In genomic region chr19:51733742-51734522, GRCh38 we compare ENCODE assay signal across 38 cellular contexts. TPM values are rescaled to one million over a fixed set of nuclear protein-coding genes. Genes with fewer than 3 reads are reported as not detected.
"Had no signal": no experiment of that assay in that cellular context is flagged by ENCODE, and none has a peak within 500 bp of the region (broad histone marks: within the 10 kb centered on the region; RNA-seq: fewer than 3 reads in every experiment).

No MANE protein-coding gene starts in this region.

- H3K9ac ChIP-seq: SK-N-SH had no signal

- H3K4me3 ChIP-seq: ascending aorta, cardiac muscle cell, MG63, Peyer's patch, SJSA1 had no signal

- H3K27me3 ChIP-seq: ascending aorta, cardiac muscle cell, Peyer's patch, SJSA1 had no signal

- H3K4me1 Mint-ChIP-seq: activated CD4-positive, alpha-beta memory T cell treated with anti-CD3 and anti-CD28 coated beads, Interleukin-2, amount 10 ng/mL, durations not matched to agents 7 days and 5 days; activated CD8-positive, alpha-beta memory T cell treated with anti-CD3 and anti-CD28 coated beads, Interleukin-2, amount 10 ng/mL, durations not matched to agents 7 days and 5 days; activated naive CD8-positive, alpha-beta T cell treated with anti-CD3 and anti-CD28 coated beads for 36 hours; activated T-helper 17 cell treated with anti-CD3 and anti-CD28 coated beads, Interleukin-2, amount 50 U/mL, for 72 hours had no signal

- DNase-seq: activated CD4-positive, alpha-beta memory T cell treated with anti-CD3 and anti-CD28 coated beads, Interleukin-2, amount 10 ng/mL, durations not matched to agents 7 days and 5 days; activated CD4-positive, alpha-beta T cell treated with anti-CD3 and anti-CD28 coated beads for 1 hour; activated CD4-positive, alpha-beta T cell treated with anti-CD3 and anti-CD28 coated beads for 48 hours; activated CD4-positive, CD25-positive, alpha-beta regulatory T cell; activated CD8-positive, alpha-beta memory T cell treated with anti-CD3 and anti-CD28 coated beads for 24 hours; activated CD8-positive, alpha-beta memory T cell treated with anti-CD3 and anti-CD28 coated beads, Interleukin-2, amount 10 ng/mL, durations not matched to agents 7 days and 5 days; activated CD8-positive, alpha-beta memory T cell treated with anti-CD3 and anti-CD28 coated beads, Interleukin-2, amount 50 U/mL, for 48 hours; activated effector memory CD4-positive, alpha-beta T cell treated with anti-CD3 and anti-CD28 coated beads, Interleukin-2, amount 50 U/mL, for 16 hours; activated naive CD4-positive, alpha-beta T cell; activated naive CD4-positive, alpha-beta T cell treated with anti-CD3 and anti-CD28 coated beads, Interleukin-2, amount 50 U/mL, for 16 hours; activated naive CD8-positive, alpha-beta T cell treated with anti-CD3 and anti-CD28 coated beads for 36 hours; activated T-cell treated with anti-CD3 and anti-CD28 coated beads, Interleukin-2, amount 50 U/mL, for 72 hours; amygdala; Kasumi-1; MG63; NCI-H1048; NCI-H1105 treated with DMSO at 0.1 percent for 48 hours; NCI-H1436; NCI-H1694; NCI-H1930; NCI-H2081 treated with DMSO at 0.1 percent for 48 hours; NCI-H345; NCI-H524 treated with DMSO at 0.1 percent for 48 hours; NK-92 treated with Interleukin-12 subunit alpha and Interleukin-12 subunit beta, amount 100 ng/mL, for 24 hours; PC-3; Peyer's patch; RPMI8226; SHP77 treated with DMSO at 0.1 percent for 48 hours; SK-N-SH; T-helper 1 cell; T-helper 2 cell; T-helper 9 cell had no signal

- H3K27ac ChIP-seq: ascending aorta, cardiac muscle cell, Peyer's patch, SJSA1, VCaP had no signal

- H3K36me3 Mint-ChIP-seq: activated naive CD8-positive, alpha-beta T cell treated with anti-CD3 and anti-CD28 coated beads for 36 hours had no signal

- ATAC-seq: activated CD8-positive, alpha-beta memory T cell treated with anti-CD3 and anti-CD28 coated beads, Interleukin-2, amount 10 ng/mL, durations not matched to agents 7 days and 5 days; activated T-cell treated with anti-CD3 and anti-CD28 coated beads, Interleukin-2, amount 50 U/mL, for 72 hours; activated T-helper 17 cell treated with anti-CD3 and anti-CD28 coated beads, Interleukin-2, amount 50 U/mL, for 72 hours; PC-3 had no signal

- H3K9me3 ChIP-seq: ascending aorta, MG63, SJSA1, SK-N-SH had no signal

- H3K36me3 ChIP-seq: ascending aorta, cardiac muscle cell, MG63, Peyer's patch, SJSA1 had no signal

- H3K4me2 ChIP-seq: SK-N-SH had no signal

- H3K27me3 Mint-ChIP-seq: activated CD4-positive, alpha-beta memory T cell treated with anti-CD3 and anti-CD28 coated beads, Interleukin-2, amount 10 ng/mL, durations not matched to agents 7 days and 5 days; activated CD8-positive, alpha-beta memory T cell treated with anti-CD3 and anti-CD28 coated beads, Interleukin-2, amount 10 ng/mL, durations not matched to agents 7 days and 5 days had no signal

- H3K4me1 ChIP-seq: ascending aorta, Peyer's patch, SJSA1 had no signal

- H3K4me3 Mint-ChIP-seq: activated CD4-positive, alpha-beta memory T cell treated with anti-CD3 and anti-CD28 coated beads, Interleukin-2, amount 10 ng/mL, durations not matched to agents 7 days and 5 days; activated CD8-positive, alpha-beta memory T cell treated with anti-CD3 and anti-CD28 coated beads, Interleukin-2, amount 10 ng/mL, durations not matched to agents 7 days and 5 days; activated naive CD8-positive, alpha-beta T cell treated with anti-CD3 and anti-CD28 coated beads for 36 hours; activated T-cell treated with anti-CD3 and anti-CD28 coated beads, Interleukin-2, amount 50 U/mL, for 72 hours; activated T-helper 17 cell treated with anti-CD3 and anti-CD28 coated beads, Interleukin-2, amount 50 U/mL, for 72 hours had no signal

- H3K27ac Mint-ChIP-seq: activated CD4-positive, alpha-beta memory T cell treated with anti-CD3 and anti-CD28 coated beads, Interleukin-2, amount 10 ng/mL, durations not matched to agents 7 days and 5 days; activated CD8-positive, alpha-beta memory T cell treated with anti-CD3 and anti-CD28 coated beads, Interleukin-2, amount 10 ng/mL, durations not matched to agents 7 days and 5 days; activated naive CD8-positive, alpha-beta T cell treated with anti-CD3 and anti-CD28 coated beads for 36 hours; activated T-cell treated with anti-CD3 and anti-CD28 coated beads, Interleukin-2, amount 50 U/mL, for 72 hours; activated T-helper 17 cell treated with anti-CD3 and anti-CD28 coated beads, Interleukin-2, amount 50 U/mL, for 72 hours had no signal

RNA-seq across cellular contexts. Expression of gene HAS1, which starts 10.1 kb away (rescaled TPM):
- total RNA-seq: activated CD4-positive, alpha-beta memory T cell treated with anti-CD3 and anti-CD28 coated beads, Interleukin-2, amount 10 ng/mL, durations not matched to agents 7 days and 5 days; activated CD8-positive, alpha-beta memory T cell treated with anti-CD3 and anti-CD28 coated beads, Interleukin-2, amount 10 ng/mL, durations not matched to agents 7 days and 5 days; activated naive CD8-positive, alpha-beta T cell treated with anti-CD3 and anti-CD28 coated beads for 36 hours; activated T-cell treated with anti-CD3 and anti-CD28 coated beads, Interleukin-2, amount 50 U/mL, for 72 hours; activated T-helper 17 cell treated with anti-CD3 and anti-CD28 coated beads, Interleukin-2, amount 50 U/mL, for 72 hours; NCI-H460; PC-3; SJSA1 had no signal
- polyA plus RNA-seq: SK-N-SH had no signal

RNA-seq across cellular contexts. Expression of gene FPR1, which starts 17.7 kb away (rescaled TPM):
- total RNA-seq: activated CD4-positive, alpha-beta memory T cell treated with anti-CD3 and anti-CD28 coated beads, Interleukin-2, amount 10 ng/mL, durations not matched to agents 7 days and 5 days; activated CD8-positive, alpha-beta memory T cell treated with anti-CD3 and anti-CD28 coated beads, Interleukin-2, amount 10 ng/mL, durations not matched to agents 7 days and 5 days; activated naive CD8-positive, alpha-beta T cell treated with anti-CD3 and anti-CD28 coated beads for 36 hours; activated T-cell treated with anti-CD3 and anti-CD28 coated beads, Interleukin-2, amount 50 U/mL, for 72 hours; activated T-helper 17 cell treated with anti-CD3 and anti-CD28 coated beads, Interleukin-2, amount 50 U/mL, for 72 hours; cardiac muscle cell; NCI-H460; SJSA1 had no signal
- polyA plus RNA-seq: cardiac muscle cell, SK-N-SH had no signal

RNA-seq across cellular contexts. Expression of gene FPR2, which starts 27.0 kb away (rescaled TPM):
- total RNA-seq: activated CD4-positive, alpha-beta memory T cell treated with anti-CD3 and anti-CD28 coated beads, Interleukin-2, amount 10 ng/mL, durations not matched to agents 7 days and 5 days; activated CD8-positive, alpha-beta memory T cell treated with anti-CD3 and anti-CD28 coated beads, Interleukin-2, amount 10 ng/mL, durations not matched to agents 7 days and 5 days; activated naive CD8-positive, alpha-beta T cell treated with anti-CD3 and anti-CD28 coated beads for 36 hours; activated T-cell treated with anti-CD3 and anti-CD28 coated beads, Interleukin-2, amount 50 U/mL, for 72 hours; activated T-helper 17 cell treated with anti-CD3 and anti-CD28 coated beads, Interleukin-2, amount 50 U/mL, for 72 hours; cardiac muscle cell; NCI-H460; PC-3; SJSA1 had no signal
- polyA plus RNA-seq: cardiac muscle cell, SK-N-SH had no signal
